1 cellular context compared by ENCODE assay signal in genomic region chr21:43375827-43376795, GRCh38.
TF ChIP-seq lines count a peak whose summit lies in the region.

No MANE protein-coding gene starts in this region.

TF ChIP-seq in GM23338, 12 proteins besides CTCF, POLR2A, EP300 and RAD21 (continued from another document):
- TF ChIP-seq ZNF462 (CRISPR knock-in tag; IDR thresholded peaks at IDR 0.05) (no peak), JUNB (IDR thresholded peaks at IDR 0.05; ENCODE audit: unreplicated experiment) (no peak), POLR2AphosphoS5 (IDR thresholded peaks at IDR 0.05; ENCODE audit: low read depth) (no peak), ZNF331 (CRISPR knock-in tag; IDR thresholded peaks at IDR 0.05; ENCODE audit: low read depth) (no peak), CREB1 (CRISPR knock-in tag; IDR thresholded peaks at IDR 0.05; ENCODE audit: low read depth) (no peak), STAT1 (IDR thresholded peaks at IDR 0.05; ENCODE audit: unreplicated experiment) (no peak)
TF ChIP-seq in GM23338: peak in this region for 0.
